Comparison of ENCODE assay signal across 15 cellular contexts in genomic region chr9:33137271-33137670, GRCh38. TPM values are rescaled to one million over a fixed set of nuclear protein-coding genes. Genes with fewer than 3 reads are reported as not detected.
DNase-seq lines count a peak whose midpoint lies in the region; ATAC-seq and TF ChIP-seq lines count a peak whose summit lies in the region.
"Had no signal": no experiment of that assay in that cellular context is flagged by ENCODE, and none has a peak within 500 bp of the region (broad histone marks: within the 10 kb centered on the region; RNA-seq: fewer than 3 reads in every experiment).

No MANE protein-coding gene starts in this region.

- H3K9me3 Mint-ChIP-seq in activated CD4-positive, alpha-beta T cell treated with anti-CD3 and anti-CD28 coated beads for 36 hours (ENCODE audit: low read depth) = no peaks in the 10 kb centered on the region
- no peaks in the 10 kb centered on the region for H3K9me3 Mint-ChIP-seq in neural crest cell

- peaks cover 13% of the 10 kb centered on the region for H3K36me3 Mint-ChIP-seq in activated CD4-positive, alpha-beta T cell treated with anti-CD3 and anti-CD28 coated beads for 36 hours (ENCODE audit: low read depth)
- peaks cover 5% of the 10 kb centered on the region for H3K36me3 Mint-ChIP-seq in neural crest cell (ENCODE audit: low read depth)

- CTCF ChIA-PET in activated CD4-positive, alpha-beta T cell treated with anti-CD3 and anti-CD28 coated beads for 36 hours (lab: Charles Lee) = interaction anchor here (0.8 to 1.7 kb wide), 5 partner anchors 20 to 89 kb away, joined by 3 to 4 read pairs (median 3); no protein-coding TSS in a partner anchor
- CTCF ChIA-PET in HEK293 (lab: Yijun Ruan, JAX) = interaction anchor here (0.7 kb wide), 1 partner anchor 89 kb away, joined by 3 read pairs; no protein-coding TSS in a partner anchor

- H3K4me3 Mint-ChIP-seq in activated CD4-positive, alpha-beta T cell treated with anti-CD3 and anti-CD28 coated beads for 36 hours = no peak overlapping the region
- no peak overlapping the region for H3K4me3 Mint-ChIP-seq in neural crest cell

- intact Hi-C loops in activated CD4-positive, alpha-beta T cell treated with anti-CD3 and anti-CD28 coated beads for 36 hours (cut with DNase I, micrococcal nuclease) = no loop called here

- H3K27me3 Mint-ChIP-seq in activated CD4-positive, alpha-beta T cell treated with anti-CD3 and anti-CD28 coated beads for 36 hours = no peaks in the 10 kb centered on the region
- peaks cover 2% of the 10 kb centered on the region for H3K27me3 Mint-ChIP-seq in neural crest cell (ENCODE audit: low read depth)

- DNase-seq in activated CD4-positive, alpha-beta T cell treated with anti-CD3 and anti-CD28 coated beads for 36 hours = no peak
- DNase-seq in activated CD4-positive, alpha-beta T cell treated with anti-CD3 and anti-CD28 coated beads, Interleukin-2, amount 50 U/mL, for 4 hours = no peak
- DNase-seq in coronary artery (ENCODE audit: low spot score) = peak; percentile 24
- no peak for DNase-seq in neural crest cell (ENCODE audit: low read depth, low spot score)
- DNase-seq in NCI-H526 treated with DMSO at 0.1 percent for 48 hours (lab: John Stamatoyannopoulos, UW) = no peak
- DNase-seq: amniotic stem cell, DMS153, mucosa of descending colon, NCI-H1105, NCI-H524 treated with DMSO at 0.1 percent for 48 hours, SJCRH30, transverse colon had no signal

- no peak for ATAC-seq in activated CD4-positive, alpha-beta T cell treated with anti-CD3 and anti-CD28 coated beads for 36 hours
- ATAC-seq in GM18873 (IDR thresholded peaks at IDR 0.05; ENCODE audit: low FRiP score, unreplicated experiment) = no peak
- no peak for ATAC-seq in GM21447 (IDR thresholded peaks at IDR 0.05; ENCODE audit: unreplicated experiment)
- ATAC-seq: mucosa of descending colon had no signal

- peaks cover 0 to 27% of the 10 kb centered on the region in 2 experiments; a peak in 1 of 3 replicates for H3K36me3 ChIP-seq in HEK293 (ENCODE audit: control insufficient read depth in 2 of 2, insufficient read depth in 1 of 2, low read length in 2 of 2)
- H3K36me3 ChIP-seq: SJCRH30, transverse colon had no signal

- no peak for TF ChIP-seq CTCF in HEK293 (tag by site-specific recombination; IDR thresholded peaks at IDR 0.05)
- TF ChIP-seq CTCF in coronary artery (IDR thresholded peaks at IDR 0.05) = no peak
- TF ChIP-seq CTCF in neural crest cell (conservative IDR thresholded peaks at IDR 0.05) = no peak

- peak overlapping the region; percentile 3 for H3K27ac Mint-ChIP-seq in activated CD4-positive, alpha-beta T cell treated with anti-CD3 and anti-CD28 coated beads for 36 hours
- H3K27ac Mint-ChIP-seq in neural crest cell (ENCODE audit: unreplicated experiment) = peak overlapping the region; percentile 64

- POLR2A ChIA-PET in activated CD4-positive, alpha-beta T cell treated with anti-CD3 and anti-CD28 coated beads for 36 hours (lab: Charles Lee) = interaction anchor here (0.5 kb wide), 1 partner anchor 23 kb away, joined by 5 read pairs; no protein-coding TSS in a partner anchor
- POLR2A ChIA-PET in HEK293 (lab: Yijun Ruan, JAX) = no interaction called here

- peaks cover 65% of the 10 kb centered on the region for H3K4me1 Mint-ChIP-seq in activated CD4-positive, alpha-beta T cell treated with anti-CD3 and anti-CD28 coated beads for 36 hours
- peaks cover 39% of the 10 kb centered on the region for H3K4me1 Mint-ChIP-seq in neural crest cell

- H3K9me3 ChIP-seq in HEK293 (ENCODE audit: control insufficient read depth, insufficient read depth, low read depth, low read length) = no peaks in the 10 kb centered on the region
- H3K9me3 ChIP-seq: mucosa of descending colon, SJCRH30, transverse colon had no signal

- H3K4me1 ChIP-seq in HEK293 (ENCODE audit: control insufficient read depth, insufficient read depth, low read length) = 0 out of 2 replicates have a peak, but pooled peaks cover 5% of the 10 kb centered on the region

- H3K4me3 ChIP-seq in HEK293 (ENCODE audit: low read depth, low read length) (no peak overlapping the region), coronary artery (no peak overlapping the region)
- H3K4me3 ChIP-seq: mucosa of descending colon, SJCRH30, transverse colon had no signal

- H3K27ac ChIP-seq in HEK293 (ENCODE audit: extremely low read depth, low read depth, low read length) (no peak overlapping the region), coronary artery (no peak overlapping the region)
- H3K27ac ChIP-seq: SJCRH30, transverse colon had no signal

TF ChIP-seq in HEK293, 187 proteins besides CTCF, POLR2A, EP300 and RAD21:
- TF ChIP-seq GLIS1 (tag by site-specific recombination; IDR thresholded peaks at IDR 0.05) (0 out of 2 replicates have a peak, but pooled peaks have one; percentile 23), ZNF664 (tag by site-specific recombination; IDR thresholded peaks at IDR 0.05) (no peak), ZIC2 (tag by site-specific recombination; IDR thresholded peaks at IDR 0.05) (peak; percentile 69)

RNA-seq across cellular contexts. Expression of gene B4GALT1, which starts 29.9 kb away (rescaled TPM):
- total RNA-seq in activated CD4-positive, alpha-beta T cell treated with anti-CD3 and anti-CD28 coated beads for 36 hours = 10 to 100 TPM; 44.5 to 47.1 TPM
- 17.8 and 17.9 TPM in 2 replicates for total RNA-seq in neural crest cell
